1 cellular context compared by ENCODE assay signal in genomic region chr2:132439703-132440398, GRCh38.
TF ChIP-seq lines count a peak whose summit lies in the region.

No MANE protein-coding gene starts in this region.

TF ChIP-seq in HepG2, 621 proteins besides CTCF, POLR2A, EP300 and RAD21 (continued from another document and continues in another):
- peak; percentile 41; the same call in 1 of the 2 replicates for TF ChIP-seq ZNF580 (CRISPR knock-in tag; IDR thresholded peaks at IDR 0.05; ENCODE audit: borderline replicate concordance, low read depth)
- TF ChIP-seq FOXP4 (CRISPR knock-in tag; IDR thresholded peaks at IDR 0.05), result peak; percentile 65
- TF ChIP-seq, protein P1, sequence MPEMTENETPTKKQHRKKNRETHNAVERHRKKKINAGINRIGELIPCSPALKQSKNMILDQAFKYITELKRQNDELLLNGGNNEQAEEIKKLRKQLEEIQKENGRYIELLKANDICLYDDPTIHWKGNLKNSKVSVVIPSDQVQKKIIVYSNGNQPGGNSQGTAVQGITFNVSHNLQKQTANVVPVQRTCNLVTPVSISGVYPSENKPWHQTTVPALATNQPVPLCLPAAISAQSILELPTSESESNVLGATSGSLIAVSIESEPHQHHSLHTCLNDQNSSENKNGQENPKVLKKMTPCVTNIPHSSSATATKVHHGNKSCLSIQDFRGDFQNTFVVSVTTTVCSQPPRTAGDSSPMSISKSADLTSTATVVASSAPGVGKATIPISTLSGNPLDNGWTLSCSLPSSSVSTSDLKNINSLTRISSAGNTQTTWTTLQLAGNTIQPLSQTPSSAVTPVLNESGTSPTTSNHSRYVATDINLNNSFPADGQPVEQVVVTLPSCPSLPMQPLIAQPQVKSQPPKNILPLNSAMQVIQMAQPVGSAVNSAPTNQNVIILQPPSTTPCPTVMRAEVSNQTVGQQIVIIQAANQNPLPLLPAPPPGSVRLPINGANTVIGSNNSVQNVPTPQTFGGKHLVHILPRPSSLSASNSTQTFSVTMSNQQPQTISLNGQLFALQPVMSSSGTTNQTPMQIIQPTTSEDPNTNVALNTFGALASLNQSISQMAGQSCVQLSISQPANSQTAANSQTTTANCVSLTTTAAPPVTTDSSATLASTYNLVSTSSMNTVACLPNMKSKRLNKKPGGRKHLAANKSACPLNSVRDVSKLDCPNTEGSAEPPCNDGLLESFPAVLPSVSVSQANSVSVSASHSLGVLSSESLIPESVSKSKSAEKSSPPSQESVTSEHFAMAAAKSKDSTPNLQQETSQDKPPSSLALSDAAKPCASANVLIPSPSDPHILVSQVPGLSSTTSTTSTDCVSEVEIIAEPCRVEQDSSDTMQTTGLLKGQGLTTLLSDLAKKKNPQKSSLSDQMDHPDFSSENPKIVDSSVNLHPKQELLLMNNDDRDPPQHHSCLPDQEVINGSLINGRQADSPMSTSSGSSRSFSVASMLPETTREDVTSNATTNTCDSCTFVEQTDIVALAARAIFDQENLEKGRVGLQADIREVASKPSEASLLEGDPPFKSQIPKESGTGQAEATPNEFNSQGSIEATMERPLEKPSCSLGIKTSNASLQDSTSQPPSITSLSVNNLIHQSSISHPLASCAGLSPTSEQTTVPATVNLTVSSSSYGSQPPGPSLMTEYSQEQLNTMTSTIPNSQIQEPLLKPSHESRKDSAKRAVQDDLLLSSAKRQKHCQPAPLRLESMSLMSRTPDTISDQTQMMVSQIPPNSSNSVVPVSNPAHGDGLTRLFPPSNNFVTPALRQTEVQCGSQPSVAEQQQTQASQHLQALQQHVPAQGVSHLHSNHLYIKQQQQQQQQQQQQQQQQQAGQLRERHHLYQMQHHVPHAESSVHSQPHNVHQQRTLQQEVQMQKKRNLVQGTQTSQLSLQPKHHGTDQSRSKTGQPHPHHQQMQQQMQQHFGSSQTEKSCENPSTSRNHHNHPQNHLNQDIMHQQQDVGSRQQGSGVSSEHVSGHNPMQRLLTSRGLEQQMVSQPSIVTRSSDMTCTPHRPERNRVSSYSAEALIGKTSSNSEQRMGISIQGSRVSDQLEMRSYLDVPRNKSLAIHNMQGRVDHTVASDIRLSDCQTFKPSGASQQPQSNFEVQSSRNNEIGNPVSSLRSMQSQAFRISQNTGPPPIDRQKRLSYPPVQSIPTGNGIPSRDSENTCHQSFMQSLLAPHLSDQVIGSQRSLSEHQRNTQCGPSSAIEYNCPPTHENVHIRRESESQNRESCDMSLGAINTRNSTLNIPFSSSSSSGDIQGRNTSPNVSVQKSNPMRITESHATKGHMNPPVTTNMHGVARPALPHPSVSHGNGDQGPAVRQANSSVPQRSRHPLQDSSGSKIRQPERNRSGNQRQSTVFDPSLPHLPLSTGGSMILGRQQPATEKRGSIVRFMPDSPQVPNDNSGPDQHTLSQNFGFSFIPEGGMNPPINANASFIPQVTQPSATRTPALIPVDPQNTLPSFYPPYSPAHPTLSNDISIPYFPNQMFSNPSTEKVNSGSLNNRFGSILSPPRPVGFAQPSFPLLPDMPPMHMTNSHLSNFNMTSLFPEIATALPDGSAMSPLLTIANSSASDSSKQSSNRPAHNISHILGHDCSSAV (CRISPR knock-in tag; IDR thresholded peaks at IDR 0.05; ENCODE audit: borderline replicate concordance), result no peak
- no peak for TF ChIP-seq ELF3 (CRISPR knock-in tag; IDR thresholded peaks at IDR 0.05)
- no peak for TF ChIP-seq ZFP36L2 (CRISPR knock-in tag; IDR thresholded peaks at IDR 0.05)
- TF ChIP-seq ZNF557 (CRISPR knock-in tag; IDR thresholded peaks at IDR 0.05), result no peak
- TF ChIP-seq IRF9 (CRISPR knock-in tag; IDR thresholded peaks at IDR 0.05; ENCODE audit: borderline replicate concordance), result no peak
- TF ChIP-seq KLF15 (CRISPR knock-in tag; IDR thresholded peaks at IDR 0.05; ENCODE audit: borderline replicate concordance), result no peak
- TF ChIP-seq NFE2L2 (IDR thresholded peaks at IDR 0.05; ENCODE audit: low read length), result no peak
- no peak for TF ChIP-seq ZBTB25 (CRISPR knock-in tag; IDR thresholded peaks at IDR 0.05)
- TF ChIP-seq AGO1 (IDR thresholded peaks at IDR 0.05; ENCODE audit: low read depth, low read length, poor library complexity, severe bottlenecking), result no peak
- TF ChIP-seq THAP9 (CRISPR knock-in tag; IDR thresholded peaks at IDR 0.05; ENCODE audit: borderline replicate concordance), result no peak
- TF ChIP-seq ZNF691 (CRISPR knock-in tag; IDR thresholded peaks at IDR 0.05; ENCODE audit: borderline replicate concordance, low read depth), result no peak
- no peak for TF ChIP-seq CCAR2 (optimal IDR thresholded peaks at IDR 0.05; ENCODE audit: low read depth, low read length)
- 0 out of 2 replicates have a peak, but pooled peaks have one; percentile 20 for TF ChIP-seq ZNF629 (CRISPR knock-in tag; conservative IDR thresholded peaks at IDR 0.05)
- no peak for TF ChIP-seq CBX1 (IDR thresholded peaks at IDR 0.05; ENCODE audit: low read depth)
- TF ChIP-seq KDM5A (IDR thresholded peaks at IDR 0.05; ENCODE audit: borderline replicate concordance, low read length), result no peak
- TF ChIP-seq EEA1 (CRISPR knock-in tag; IDR thresholded peaks at IDR 0.05; ENCODE audit: borderline replicate concordance), result no peak
- no peak for TF ChIP-seq TCF12 (IDR thresholded peaks at IDR 0.05)
- TF ChIP-seq TCF12 (CRISPR knock-in tag; IDR thresholded peaks at IDR 0.05), result no peak
- no peak for TF ChIP-seq MYPOP (CRISPR knock-in tag; IDR thresholded peaks at IDR 0.05)
- no peak for TF ChIP-seq ZNF543 (CRISPR knock-in tag; IDR thresholded peaks at IDR 0.05)
- TF ChIP-seq ZBTB8A (CRISPR knock-in tag; IDR thresholded peaks at IDR 0.05; ENCODE audit: borderline replicate concordance, low read depth), result no peak
- no peak for TF ChIP-seq PCBP2 (optimal IDR thresholded peaks at IDR 0.05; ENCODE audit: low read depth, low read length, poor library complexity, severe bottlenecking)
- no peak for TF ChIP-seq ZNF773 (CRISPR knock-in tag; IDR thresholded peaks at IDR 0.05; ENCODE audit: borderline replicate concordance)
- no peak for TF ChIP-seq RAD51 (IDR thresholded peaks at IDR 0.05; ENCODE audit: borderline replicate concordance)
- TF ChIP-seq, protein P2, sequence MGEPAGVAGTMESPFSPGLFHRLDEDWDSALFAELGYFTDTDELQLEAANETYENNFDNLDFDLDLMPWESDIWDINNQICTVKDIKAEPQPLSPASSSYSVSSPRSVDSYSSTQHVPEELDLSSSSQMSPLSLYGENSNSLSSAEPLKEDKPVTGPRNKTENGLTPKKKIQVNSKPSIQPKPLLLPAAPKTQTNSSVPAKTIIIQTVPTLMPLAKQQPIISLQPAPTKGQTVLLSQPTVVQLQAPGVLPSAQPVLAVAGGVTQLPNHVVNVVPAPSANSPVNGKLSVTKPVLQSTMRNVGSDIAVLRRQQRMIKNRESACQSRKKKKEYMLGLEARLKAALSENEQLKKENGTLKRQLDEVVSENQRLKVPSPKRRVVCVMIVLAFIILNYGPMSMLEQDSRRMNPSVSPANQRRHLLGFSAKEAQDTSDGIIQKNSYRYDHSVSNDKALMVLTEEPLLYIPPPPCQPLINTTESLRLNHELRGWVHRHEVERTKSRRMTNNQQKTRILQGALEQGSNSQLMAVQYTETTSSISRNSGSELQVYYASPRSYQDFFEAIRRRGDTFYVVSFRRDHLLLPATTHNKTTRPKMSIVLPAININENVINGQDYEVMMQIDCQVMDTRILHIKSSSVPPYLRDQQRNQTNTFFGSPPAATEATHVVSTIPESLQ (CRISPR knock-in tag; conservative IDR thresholded peaks at IDR 0.05), result no peak
- TF ChIP-seq ZNF567 (CRISPR knock-in tag; IDR thresholded peaks at IDR 0.05; ENCODE audit: borderline replicate concordance), result no peak
- TF ChIP-seq HNRNPUL1 (IDR thresholded peaks at IDR 0.05; ENCODE audit: low read depth, low read length), result no peak
- no peak for TF ChIP-seq KDM2A (CRISPR knock-in tag; IDR thresholded peaks at IDR 0.05; ENCODE audit: borderline replicate concordance, low read depth)
- TF ChIP-seq NCOA2 (CRISPR knock-in tag; IDR thresholded peaks at IDR 0.05), result peak; percentile 55
- TF ChIP-seq ATAD3A (CRISPR knock-in tag; IDR thresholded peaks at IDR 0.05), result no peak
- TF ChIP-seq ZNF101 (CRISPR knock-in tag; IDR thresholded peaks at IDR 0.05; ENCODE audit: borderline replicate concordance, low read depth), result no peak
- no peak for TF ChIP-seq ZNF138 (CRISPR knock-in tag; IDR thresholded peaks at IDR 0.05; ENCODE audit: low read depth)
- no peak for TF ChIP-seq PPARG (CRISPR knock-in tag; conservative IDR thresholded peaks at IDR 0.05)
- TF ChIP-seq ZNF598 (CRISPR knock-in tag; IDR thresholded peaks at IDR 0.05; ENCODE audit: borderline replicate concordance), result 0 out of 2 replicates have a peak, but pooled peaks have one; percentile 32
